Comparison of ENCODE assay signal across 8 cellular contexts in the genomic region with DNA sequence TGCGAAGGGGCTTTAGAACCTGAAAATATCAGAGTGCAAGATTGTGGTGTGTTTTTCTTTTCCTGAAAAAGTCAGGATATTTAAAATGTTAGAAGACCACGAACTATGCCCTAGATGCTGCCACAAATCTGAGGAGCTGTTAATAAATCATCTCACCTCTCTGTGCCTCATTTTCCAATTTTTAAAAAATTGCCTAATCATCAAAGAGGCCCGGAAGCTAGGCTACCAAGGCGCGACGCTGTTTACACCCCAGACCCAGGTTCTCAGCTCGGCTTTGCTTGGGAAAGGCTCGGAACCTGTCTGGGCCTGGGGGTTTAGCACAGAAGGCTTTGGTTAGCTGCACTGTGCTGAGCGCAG.
A peak's percentile ranks its signal among the peaks of the same experiment; 100 is the strongest.
DNase-seq lines count a peak whose midpoint lies in the region; TF ChIP-seq lines count a peak whose summit lies in the region.
"Had no signal": no experiment of that assay in that cellular context is flagged by ENCODE, and none has a peak within 500 bp of the region (broad histone marks: within the 10 kb centered on the region; RNA-seq: fewer than 3 reads in every experiment).

No MANE protein-coding gene starts in this region.

- H3K9ac ChIP-seq in iPS-18a (ENCODE audit: low read length) = peak overlapping the region; percentile 71

- WGBS in stomach, 5 donors = 58 to 80% (median 63%) methylated on average over 8 to 9 of the region's 9 CpGs

- no peak for TF ChIP-seq EP300 in stomach (IDR thresholded peaks at IDR 0.05)

- POLR2A ChIA-PET in HEK293 (lab: Yijun Ruan, JAX) = interaction anchor here (1.6 kb wide), 1 partner anchor 9 kb away, joined by 3 read pairs; no protein-coding TSS in a partner anchor

- H3K27ac ChIP-seq in HEK293 (ENCODE audit: extremely low read depth, low read depth, low read length) (peak overlapping the region; percentile 82), VCaP (peak overlapping the region; percentile 61; the same call in 1 of the 2 replicates), iPS-18a (ENCODE audit: low read length) (no peak overlapping the region), stomach (peak overlapping the region in 1 of 5 donors; percentile 69)

- CTCF ChIA-PET in HEK293 (lab: Yijun Ruan, JAX) = no interaction called here

- H3K36me3 ChIP-seq in HEK293 (ENCODE audit: control insufficient read depth in 2 of 2, insufficient read depth in 1 of 2, low read length in 2 of 2) (no peaks in the 10 kb centered on the region), iPS-18a (ENCODE audit: control insufficient read depth, low read depth, low read length) (no peaks in the 10 kb centered on the region), stomach (no peaks in the 10 kb centered on the region)

- DNase-seq in stomach = no peak
- DNase-seq in NCI-H2107 (lab: John Stamatoyannopoulos, UW) = no peak
- no peak for DNase-seq in NCI-H2081 treated with DMSO at 0.1 percent for 48 hours (lab: John Stamatoyannopoulos, UW)
- no peak for DNase-seq in 8988T

- TF ChIP-seq POLR2A in stomach (IDR thresholded peaks at IDR 0.05) = no peak

- H3K4me1 ChIP-seq in HEK293 (ENCODE audit: control insufficient read depth, insufficient read depth, low read length) (peaks cover 6% of the 10 kb centered on the region; the same call in 1 of the 2 replicates), iPS-18a (ENCODE audit: control insufficient read depth, low read depth, low read length) (peaks cover 48% of the 10 kb centered on the region), stomach (peaks cover 4 to 20% (median 9%) of the 10 kb centered on the region in 4 donors)

- H3K9me3 ChIP-seq in HEK293 (ENCODE audit: control insufficient read depth, insufficient read depth, low read depth, low read length) = no peaks in the 10 kb centered on the region
- H3K9me3 ChIP-seq in iPS-18a (ENCODE audit: control insufficient read depth, low read depth, low read length) = no peaks in the 10 kb centered on the region
- H3K9me3 ChIP-seq in stomach = peaks cover 0 to 16% (median 0%) of the 10 kb centered on the region in 4 donors

- H3K4me3 ChIP-seq in HEK293 (ENCODE audit: low read depth, low read length) (peak overlapping the region; percentile 20), iPS-18a (ENCODE audit: low read length) (peak overlapping the region; percentile 71), stomach (peak overlapping the region; percentile 46 to 54 (median 48))
- H3K4me3 ChIP-seq: GM12878 had no signal

- H3K27me3 ChIP-seq in iPS-18a (ENCODE audit: control insufficient read depth, insufficient read depth, low read length) = peaks cover 41% of the 10 kb centered on the region
- peaks cover 0 to 21% (median 15%) of the 10 kb centered on the region in 3 donors for H3K27me3 ChIP-seq in stomach

- TF ChIP-seq CTCF in HEK293 (tag by site-specific recombination; IDR thresholded peaks at IDR 0.05) = no peak
- TF ChIP-seq CTCF in VCaP (conservative IDR thresholded peaks at IDR 0.05) = no peak
- no peak for TF ChIP-seq CTCF in stomach (IDR thresholded peaks at IDR 0.05)

- intact Hi-C loops in stomach (cut with DNase I; ENCODE audit: low total_unique reads) = no loop called here

TF ChIP-seq in HEK293, 187 proteins besides CTCF, POLR2A, EP300 and RAD21:
- TF ChIP-seq, protein P1, sequence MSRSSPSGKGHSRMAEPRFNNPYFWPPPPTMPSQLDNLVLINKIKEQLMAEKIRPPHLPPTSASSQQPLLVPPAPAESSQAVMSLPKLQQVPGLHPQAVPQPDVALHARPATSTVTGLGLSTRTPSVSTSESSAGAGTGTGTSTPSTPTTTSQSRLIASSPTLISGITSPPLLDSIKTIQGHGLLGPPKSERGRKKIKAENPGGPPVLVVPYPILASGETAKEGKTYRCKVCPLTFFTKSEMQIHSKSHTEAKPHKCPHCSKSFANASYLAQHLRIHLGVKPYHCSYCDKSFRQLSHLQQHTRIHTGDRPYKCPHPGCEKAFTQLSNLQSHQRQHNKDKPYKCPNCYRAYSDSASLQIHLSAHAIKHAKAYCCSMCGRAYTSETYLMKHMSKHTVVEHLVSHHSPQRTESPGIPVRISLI (tag by site-specific recombination; IDR thresholded peaks at IDR 0.05) = no peak
- TF ChIP-seq, protein P2, sequence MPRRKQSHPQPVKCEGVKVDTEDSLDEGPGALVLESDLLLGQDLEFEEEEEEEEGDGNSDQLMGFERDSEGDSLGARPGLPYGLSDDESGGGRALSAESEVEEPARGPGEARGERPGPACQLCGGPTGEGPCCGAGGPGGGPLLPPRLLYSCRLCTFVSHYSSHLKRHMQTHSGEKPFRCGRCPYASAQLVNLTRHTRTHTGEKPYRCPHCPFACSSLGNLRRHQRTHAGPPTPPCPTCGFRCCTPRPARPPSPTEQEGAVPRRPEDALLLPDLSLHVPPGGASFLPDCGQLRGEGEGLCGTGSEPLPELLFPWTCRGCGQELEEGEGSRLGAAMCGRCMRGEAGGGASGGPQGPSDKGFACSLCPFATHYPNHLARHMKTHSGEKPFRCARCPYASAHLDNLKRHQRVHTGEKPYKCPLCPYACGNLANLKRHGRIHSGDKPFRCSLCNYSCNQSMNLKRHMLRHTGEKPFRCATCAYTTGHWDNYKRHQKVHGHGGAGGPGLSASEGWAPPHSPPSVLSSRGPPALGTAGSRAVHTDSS (tag by site-specific recombination; IDR thresholded peaks at IDR 0.05) = no peak
- TF ChIP-seq, protein P3, sequence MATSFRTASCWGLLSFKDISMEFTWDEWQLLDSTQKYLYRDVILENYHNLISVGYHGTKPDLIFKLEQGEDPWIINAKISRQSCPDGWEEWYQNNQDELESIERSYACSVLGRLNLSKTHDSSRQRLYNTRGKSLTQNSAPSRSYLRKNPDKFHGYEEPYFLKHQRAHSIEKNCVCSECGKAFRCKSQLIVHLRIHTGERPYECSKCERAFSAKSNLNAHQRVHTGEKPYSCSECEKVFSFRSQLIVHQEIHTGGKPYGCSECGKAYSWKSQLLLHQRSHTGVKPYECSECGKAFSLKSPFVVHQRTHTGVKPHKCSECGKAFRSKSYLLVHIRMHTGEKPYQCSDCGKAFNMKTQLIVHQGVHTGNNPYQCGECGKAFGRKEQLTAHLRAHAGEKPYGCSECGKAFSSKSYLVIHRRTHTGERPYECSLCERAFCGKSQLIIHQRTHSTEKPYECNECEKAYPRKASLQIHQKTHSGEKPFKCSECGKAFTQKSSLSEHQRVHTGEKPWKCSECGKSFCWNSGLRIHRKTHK (tag by site-specific recombination; IDR thresholded peaks at IDR 0.05) = no peak
- TF ChIP-seq, protein P4, sequence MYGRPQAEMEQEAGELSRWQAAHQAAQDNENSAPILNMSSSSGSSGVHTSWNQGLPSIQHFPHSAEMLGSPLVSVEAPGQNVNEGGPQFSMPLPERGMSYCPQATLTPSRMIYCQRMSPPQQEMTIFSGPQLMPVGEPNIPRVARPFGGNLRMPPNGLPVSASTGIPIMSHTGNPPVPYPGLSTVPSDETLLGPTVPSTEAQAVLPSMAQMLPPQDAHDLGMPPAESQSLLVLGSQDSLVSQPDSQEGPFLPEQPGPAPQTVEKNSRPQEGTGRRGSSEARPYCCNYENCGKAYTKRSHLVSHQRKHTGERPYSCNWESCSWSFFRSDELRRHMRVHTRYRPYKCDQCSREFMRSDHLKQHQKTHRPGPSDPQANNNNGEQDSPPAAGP (tag by site-specific recombination; IDR thresholded peaks at IDR 0.05) = no peak
- no peak for TF ChIP-seq ZBTB21 (tag by site-specific recombination; IDR thresholded peaks at IDR 0.05)
- TF ChIP-seq SP7 (tag by site-specific recombination; IDR thresholded peaks at IDR 0.05) = no peak

Comparison
In these comparisons a context has a peak if more than half of its experiments do, and no peak if none do; other contexts are left out.
1. H3K4me3 ChIP-seq: peak in every context shown above with its lines; median percentile 71 in iPS-18a; 48 in stomach; 20 in HEK293.